1 cellular context compared by ENCODE assay signal in the genomic region with DNA sequence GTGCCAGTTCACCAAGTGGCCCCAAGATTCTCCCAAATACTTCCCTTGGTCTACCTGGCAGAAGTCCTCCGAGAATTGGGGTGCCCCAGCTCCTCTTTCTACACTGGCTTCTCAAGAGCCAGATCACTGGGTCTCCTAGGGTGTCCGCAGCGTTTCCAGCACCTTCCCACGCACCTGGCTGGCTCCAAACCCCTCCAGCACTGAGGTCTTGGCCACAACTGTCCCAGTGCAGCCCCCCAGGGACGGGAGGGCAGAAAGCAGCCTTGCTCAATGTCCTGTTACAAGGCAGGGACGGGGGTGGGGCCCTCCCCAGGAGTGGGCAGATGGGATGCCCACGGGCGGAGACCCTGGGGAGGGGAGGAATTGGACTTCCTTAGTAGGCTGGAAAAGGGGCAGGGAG.
TF ChIP-seq lines count a peak whose summit lies in the region.

No MANE protein-coding gene starts in this region.

TF ChIP-seq in A549, 52 proteins besides CTCF, POLR2A, EP300 and RAD21:
- TF ChIP-seq, protein P1, sequence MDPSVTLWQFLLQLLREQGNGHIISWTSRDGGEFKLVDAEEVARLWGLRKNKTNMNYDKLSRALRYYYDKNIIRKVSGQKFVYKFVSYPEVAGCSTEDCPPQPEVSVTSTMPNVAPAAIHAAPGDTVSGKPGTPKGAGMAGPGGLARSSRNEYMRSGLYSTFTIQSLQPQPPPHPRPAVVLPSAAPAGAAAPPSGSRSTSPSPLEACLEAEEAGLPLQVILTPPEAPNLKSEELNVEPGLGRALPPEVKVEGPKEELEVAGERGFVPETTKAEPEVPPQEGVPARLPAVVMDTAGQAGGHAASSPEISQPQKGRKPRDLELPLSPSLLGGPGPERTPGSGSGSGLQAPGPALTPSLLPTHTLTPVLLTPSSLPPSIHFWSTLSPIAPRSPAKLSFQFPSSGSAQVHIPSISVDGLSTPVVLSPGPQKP (IDR thresholded peaks at IDR 0.05; ENCODE audit: low read depth, low read length): no peak
- TF ChIP-seq TFCP2L1 (CRISPR knock-in tag; IDR thresholded peaks at IDR 0.05) (no peak), RCOR1 (IDR thresholded peaks at IDR 0.05; ENCODE audit: low read depth, low read length) (no peak), HDAC2 (IDR thresholded peaks at IDR 0.05) (no peak), ZNF302 (CRISPR knock-in tag; IDR thresholded peaks at IDR 0.05) (no peak), CHD2 (IDR thresholded peaks at IDR 0.05; ENCODE audit: low read length, partially characterized antibody) (no peak), GATA3 (IDR thresholded peaks at IDR 0.05; ENCODE audit: borderline replicate concordance) (no peak), MAZ (IDR thresholded peaks at IDR 0.05; ENCODE audit: borderline replicate concordance, low read depth, low read length) (no peak), RARB (CRISPR knock-in tag; IDR thresholded peaks at IDR 0.05) (no peak), SREBF2 (IDR thresholded peaks at IDR 0.05) (no peak), ZFP36 (IDR thresholded peaks at IDR 0.05; ENCODE audit: borderline replicate concordance, partially characterized antibody) (no peak), KDM1A (IDR thresholded peaks at IDR 0.05; ENCODE audit: low read depth) (no peak), POLR2AphosphoS2 (conservative IDR thresholded peaks at IDR 0.05; ENCODE audit: low read length) (no peak), BHLHE40 (IDR thresholded peaks at IDR 0.05; ENCODE audit: low read depth, low read length) (no peak), NR3C1 (IDR thresholded peaks at IDR 0.05) (no peak), NPAS2 (CRISPR knock-in tag; IDR thresholded peaks at IDR 0.05; ENCODE audit: borderline replicate concordance) (no peak)
- TF ChIP-seq, protein P2, sequence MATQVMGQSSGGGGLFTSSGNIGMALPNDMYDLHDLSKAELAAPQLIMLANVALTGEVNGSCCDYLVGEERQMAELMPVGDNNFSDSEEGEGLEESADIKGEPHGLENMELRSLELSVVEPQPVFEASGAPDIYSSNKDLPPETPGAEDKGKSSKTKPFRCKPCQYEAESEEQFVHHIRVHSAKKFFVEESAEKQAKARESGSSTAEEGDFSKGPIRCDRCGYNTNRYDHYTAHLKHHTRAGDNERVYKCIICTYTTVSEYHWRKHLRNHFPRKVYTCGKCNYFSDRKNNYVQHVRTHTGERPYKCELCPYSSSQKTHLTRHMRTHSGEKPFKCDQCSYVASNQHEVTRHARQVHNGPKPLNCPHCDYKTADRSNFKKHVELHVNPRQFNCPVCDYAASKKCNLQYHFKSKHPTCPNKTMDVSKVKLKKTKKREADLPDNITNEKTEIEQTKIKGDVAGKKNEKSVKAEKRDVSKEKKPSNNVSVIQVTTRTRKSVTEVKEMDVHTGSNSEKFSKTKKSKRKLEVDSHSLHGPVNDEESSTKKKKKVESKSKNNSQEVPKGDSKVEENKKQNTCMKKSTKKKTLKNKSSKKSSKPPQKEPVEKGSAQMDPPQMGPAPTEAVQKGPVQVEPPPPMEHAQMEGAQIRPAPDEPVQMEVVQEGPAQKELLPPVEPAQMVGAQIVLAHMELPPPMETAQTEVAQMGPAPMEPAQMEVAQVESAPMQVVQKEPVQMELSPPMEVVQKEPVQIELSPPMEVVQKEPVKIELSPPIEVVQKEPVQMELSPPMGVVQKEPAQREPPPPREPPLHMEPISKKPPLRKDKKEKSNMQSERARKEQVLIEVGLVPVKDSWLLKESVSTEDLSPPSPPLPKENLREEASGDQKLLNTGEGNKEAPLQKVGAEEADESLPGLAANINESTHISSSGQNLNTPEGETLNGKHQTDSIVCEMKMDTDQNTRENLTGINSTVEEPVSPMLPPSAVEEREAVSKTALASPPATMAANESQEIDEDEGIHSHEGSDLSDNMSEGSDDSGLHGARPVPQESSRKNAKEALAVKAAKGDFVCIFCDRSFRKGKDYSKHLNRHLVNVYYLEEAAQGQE (IDR thresholded peaks at IDR 0.05): no peak
- TF ChIP-seq, protein P3, sequence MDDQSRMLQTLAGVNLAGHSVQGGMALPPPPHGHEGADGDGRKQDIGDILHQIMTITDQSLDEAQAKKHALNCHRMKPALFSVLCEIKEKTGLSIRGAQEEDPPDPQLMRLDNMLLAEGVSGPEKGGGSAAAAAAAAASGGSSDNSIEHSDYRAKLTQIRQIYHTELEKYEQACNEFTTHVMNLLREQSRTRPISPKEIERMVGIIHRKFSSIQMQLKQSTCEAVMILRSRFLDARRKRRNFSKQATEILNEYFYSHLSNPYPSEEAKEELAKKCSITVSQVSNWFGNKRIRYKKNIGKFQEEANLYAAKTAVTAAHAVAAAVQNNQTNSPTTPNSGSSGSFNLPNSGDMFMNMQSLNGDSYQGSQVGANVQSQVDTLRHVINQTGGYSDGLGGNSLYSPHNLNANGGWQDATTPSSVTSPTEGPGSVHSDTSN (IDR thresholded peaks at IDR 0.05): no peak
- TF ChIP-seq, protein P4, sequence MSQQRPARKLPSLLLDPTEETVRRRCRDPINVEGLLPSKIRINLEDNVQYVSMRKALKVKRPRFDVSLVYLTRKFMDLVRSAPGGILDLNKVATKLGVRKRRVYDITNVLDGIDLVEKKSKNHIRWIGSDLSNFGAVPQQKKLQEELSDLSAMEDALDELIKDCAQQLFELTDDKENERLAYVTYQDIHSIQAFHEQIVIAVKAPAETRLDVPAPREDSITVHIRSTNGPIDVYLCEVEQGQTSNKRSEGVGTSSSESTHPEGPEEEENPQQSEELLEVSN (IDR thresholded peaks at IDR 0.05; ENCODE audit: borderline replicate concordance, low read depth): no peak
